23 cellular contexts compared by ENCODE assay signal in the genomic region with DNA sequence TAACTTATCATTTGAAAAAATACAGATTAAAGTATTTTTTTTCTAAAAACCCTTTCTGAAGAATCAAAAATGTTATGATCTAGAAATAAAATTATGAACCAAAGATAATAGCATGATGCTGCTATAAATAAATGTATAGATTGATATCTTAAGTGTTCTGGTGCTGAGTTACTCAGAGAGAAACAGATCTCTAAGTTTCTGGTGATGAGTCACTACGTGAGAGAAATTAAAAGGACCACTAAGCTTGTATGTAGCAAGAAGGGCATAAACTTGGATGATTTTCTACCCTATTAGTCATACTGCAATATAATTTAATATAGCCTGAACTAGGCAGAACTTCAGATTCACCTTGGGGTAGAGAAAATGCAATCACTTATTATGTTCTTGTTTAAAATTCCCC.
"Had no signal": no experiment of that assay in that cellular context is flagged by ENCODE, and none has a peak within 500 bp of the region (broad histone marks: within the 10 kb centered on the region; RNA-seq: fewer than 3 reads in every experiment).

No MANE protein-coding gene starts in this region.

- H3K27me3 ChIP-seq: adrenal gland, ascending aorta, brain microvascular endothelial cell, left lung, right atrium auricular region, spleen had no signal

- H3K36me3 ChIP-seq: adrenal gland, ascending aorta, brain microvascular endothelial cell, left lung, right atrium auricular region, spleen, thoracic aorta had no signal

- H3K27ac ChIP-seq: adrenal gland, ascending aorta, brain microvascular endothelial cell, left lung, right atrium auricular region, spleen, thoracic aorta had no signal

- ATAC-seq: activated CD8-positive, alpha-beta T cell treated with anti-CD3 and anti-CD28 coated beads, Interleukin-2, amount 10 ng/mL, durations not matched to agents 7 days and 5 days; left lung; natural killer cell had no signal

- DNase-seq: activated CD4-positive, alpha-beta T cell treated with anti-CD3 and anti-CD28 coated beads for 1 hour; activated CD4-positive, alpha-beta T cell treated with anti-CD3 and anti-CD28 coated beads, Interleukin-2, amount 50 U/mL, for 1 hour; activated CD8-positive, alpha-beta T cell treated with anti-CD3 and anti-CD28 coated beads, Interleukin-2, amount 10 ng/mL, durations not matched to agents 7 days and 5 days; activated gamma-delta T cell; adrenal gland; brain microvascular endothelial cell; central memory CD4-positive, alpha-beta T cell; dermis blood vessel endothelial cell; effector CD8-positive, alpha-beta T cell; erythroblast; foreskin melanocyte; hippocampal formation; kidney glomerular epithelial cell; left lung; midbrain; natural killer cell; spleen; stimulated activated CD4-positive, alpha-beta T cell treated with anti-CD3 and anti-CD28 coated beads, Interleukin-4, amount 100 ng/mL, for 1 hour; stimulated activated naive CD4-positive, alpha-beta T cell had no signal

- H3K4me1 ChIP-seq: adrenal gland, ascending aorta, left lung, right atrium auricular region, spleen had no signal

- H3K9me3 ChIP-seq: adrenal gland, ascending aorta, left lung, right atrium auricular region, spleen, thoracic aorta had no signal

- H3K4me3 ChIP-seq: adrenal gland, ascending aorta, left lung, lung, right atrium auricular region, spleen, thoracic aorta had no signal
